1 cellular context compared by ENCODE assay signal in the genomic region with DNA sequence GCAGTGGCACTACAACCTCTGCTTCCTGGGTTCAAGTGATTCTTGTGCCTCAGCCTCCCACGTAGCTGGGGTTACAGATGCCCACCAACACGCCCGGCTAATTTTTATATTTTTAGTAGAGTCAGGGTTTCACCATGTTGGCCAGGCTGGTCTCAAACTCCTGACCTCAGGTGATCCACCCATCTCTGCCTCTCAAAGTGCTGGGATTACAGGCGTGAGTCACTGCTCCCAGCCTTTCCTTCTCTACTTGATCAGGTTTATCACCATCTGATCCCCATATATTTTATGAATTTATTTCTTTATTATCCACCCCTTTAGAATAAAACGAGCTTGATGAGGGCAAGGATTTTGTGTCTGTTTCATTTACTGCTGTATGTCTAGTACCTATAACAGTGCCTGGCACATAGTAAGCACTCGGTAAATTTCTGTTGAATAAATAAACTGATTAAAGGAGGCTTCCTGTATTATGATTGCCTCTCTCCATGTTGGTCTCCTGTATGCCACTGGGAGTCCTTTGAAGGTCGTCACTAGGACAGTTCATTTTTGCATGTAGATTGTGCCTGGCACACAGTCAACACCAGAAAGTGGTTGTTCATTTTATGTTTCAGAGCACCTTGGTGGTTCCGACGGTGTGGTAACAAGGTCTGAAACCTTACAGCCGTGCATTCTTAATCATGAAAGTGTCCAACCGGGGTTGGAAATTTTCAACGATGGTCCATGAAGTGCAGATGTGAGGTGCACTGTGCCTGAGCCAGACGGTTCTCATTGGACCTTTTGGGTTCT.
TF ChIP-seq lines count a peak whose summit lies in the region.

No MANE protein-coding gene starts in this region.

TF ChIP-seq in K562, 482 proteins besides CTCF, POLR2A, EP300 and RAD21 (continued from another document):
- TF ChIP-seq KAT7 (CRISPR knock-in tag; IDR thresholded peaks at IDR 0.05; ENCODE audit: borderline replicate concordance) (no peak), C11orf30 (IDR thresholded peaks at IDR 0.05; ENCODE audit: low read depth) (no peak), HDAC1 (IDR thresholded peaks at IDR 0.05) (no peak), HDAC3 (IDR thresholded peaks at IDR 0.05; ENCODE audit: borderline replicate concordance, partially characterized antibody) (no peak), THRAP3 (IDR thresholded peaks at IDR 0.05; ENCODE audit: borderline replicate concordance) (no peak), NUFIP1 (IDR thresholded peaks at IDR 0.05; ENCODE audit: partially characterized antibody) (no peak), CTBP1 (IDR thresholded peaks at IDR 0.05; ENCODE audit: borderline replicate concordance) (no peak), NR2C1 (IDR thresholded peaks at IDR 0.05) (no peak), NR2C1 (tag; IDR thresholded peaks at IDR 0.05) (no peak), RBM14 (IDR thresholded peaks at IDR 0.05; ENCODE audit: borderline replicate concordance, insufficient read depth, low read depth, low read length) (no peak)
- TF ChIP-seq, protein P1, sequence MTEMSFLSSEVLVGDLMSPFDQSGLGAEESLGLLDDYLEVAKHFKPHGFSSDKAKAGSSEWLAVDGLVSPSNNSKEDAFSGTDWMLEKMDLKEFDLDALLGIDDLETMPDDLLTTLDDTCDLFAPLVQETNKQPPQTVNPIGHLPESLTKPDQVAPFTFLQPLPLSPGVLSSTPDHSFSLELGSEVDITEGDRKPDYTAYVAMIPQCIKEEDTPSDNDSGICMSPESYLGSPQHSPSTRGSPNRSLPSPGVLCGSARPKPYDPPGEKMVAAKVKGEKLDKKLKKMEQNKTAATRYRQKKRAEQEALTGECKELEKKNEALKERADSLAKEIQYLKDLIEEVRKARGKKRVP (CRISPR knock-in tag; IDR thresholded peaks at IDR 0.05), result no peak
- TF ChIP-seq, protein P2, sequence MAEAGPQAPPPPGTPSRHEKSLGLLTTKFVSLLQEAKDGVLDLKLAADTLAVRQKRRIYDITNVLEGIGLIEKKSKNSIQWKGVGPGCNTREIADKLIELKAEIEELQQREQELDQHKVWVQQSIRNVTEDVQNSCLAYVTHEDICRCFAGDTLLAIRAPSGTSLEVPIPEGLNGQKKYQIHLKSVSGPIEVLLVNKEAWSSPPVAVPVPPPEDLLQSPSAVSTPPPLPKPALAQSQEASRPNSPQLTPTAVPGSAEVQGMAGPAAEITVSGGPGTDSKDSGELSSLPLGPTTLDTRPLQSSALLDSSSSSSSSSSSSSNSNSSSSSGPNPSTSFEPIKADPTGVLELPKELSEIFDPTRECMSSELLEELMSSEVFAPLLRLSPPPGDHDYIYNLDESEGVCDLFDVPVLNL (CRISPR knock-in tag; IDR thresholded peaks at IDR 0.05; ENCODE audit: low read depth), result no peak
